ENCODE assay signal across 8 cellular contexts in genomic region chr10:93458821-93459257, GRCh38. TPM values are rescaled to one million over a fixed set of nuclear protein-coding genes. Genes with fewer than 3 reads are reported as not detected.
A peak's percentile ranks its signal among the peaks of the same experiment; 100 is the strongest.
DNase-seq lines count a peak whose midpoint lies in the region; ATAC-seq and TF ChIP-seq lines count a peak whose summit lies in the region.

No MANE protein-coding gene starts in this region.

- peaks cover 4 to 36% of the 10 kb centered on the region in 2 experiments for H3K36me3 ChIP-seq in HCT116 (ENCODE audit: control insufficient read depth in 1 of 2, insufficient read depth in 2 of 2, low read length in 2 of 2)
- H3K36me3 ChIP-seq in right atrium auricular region = peaks cover 5% of the 10 kb centered on the region

- POLR2A ChIA-PET in HCT116 (lab: Charles Lee) (interaction anchor here (1.4 to 2.0 kb wide), 7 partner anchors 9 to 75 kb away, joined by 3 to 13 read pairs (median 7); partner anchors contain the start of gene MYOF), WTC11 (lab: Charles Lee) (no interaction called here)

- H3K4me1 ChIP-seq in HCT116 (ENCODE audit: control insufficient read depth in 1 of 2, insufficient read depth in 2 of 2, low read length in 2 of 2) (peaks cover 83 to 90% of the 10 kb centered on the region in 2 experiments), right atrium auricular region (peaks cover 0 to 30% of the 10 kb centered on the region in 2 donors)

- H3K4me3 Mint-ChIP-seq in WTC11 = no peak overlapping the region

- H3K36me3 Mint-ChIP-seq in WTC11 = no peaks in the 10 kb centered on the region

- peak overlapping the region; percentile 61 for H3K9ac ChIP-seq in HCT116 (ENCODE audit: low read length)

- ATAC-seq in HCT116 (peak; percentile 81), WTC11 (peak; percentile 74)

- no TSS peak for BruUV-seq in HCT116 (replicated peaks; lab: Mats Ljungman, UMichigan)

- peak overlapping the region; percentile 97 for H3K27ac ChIP-seq in HCT116 (ENCODE audit: low read depth, low read length)
- peak overlapping the region; percentile 73 to 82 for H3K27ac ChIP-seq in right atrium auricular region
- peak overlapping the region in 20 of 21 experiments; percentile 59 to 94 (median 78) for H3K27ac ChIP-seq in skin epidermis

- intact Hi-C loops in HCT116 (cut with micrococcal nuclease) = no loop called here

- H3K9me3 ChIP-seq in HCT116 (ENCODE audit: control insufficient read depth in 1 of 2, insufficient read depth in 1 of 2, low read depth in 1 of 2, low read length in 2 of 2) (no peaks in the 10 kb centered on the region), right atrium auricular region (no peaks in the 10 kb centered on the region)

- DNase-seq in HCT116 (ENCODE audit: low read depth, low spot score) (peak; percentile 97), WTC11 (ENCODE audit: low spot score) (no peak), right atrium auricular region (ENCODE audit: low spot score) (peak; percentile 92), DMS114 treated with DMSO at 0.1 percent for 48 hours (lab: John Stamatoyannopoulos, UW; ENCODE audit: unreplicated experiment) (no peak), cortex of kidney (lab: John Stamatoyannopoulos, UW) (no peak), NCI-H524 (lab: John Stamatoyannopoulos, UW) (no peak)
- no peak for DNase-seq in activated CD4-positive, CD25-positive, alpha-beta regulatory T cell treated with anti-CD3 and anti-CD28 coated beads, Interleukin-2, amount 50 U/mL, for 72 hours

- RAD21 ChIA-PET in HCT116 (lab: Charles Lee; ENCODE audit: low non-redundant PET in 1 of 2, low total read pairs in 2 of 2, uncharacterized antibody in 2 of 2, unreplicated experiment in 2 of 2) = interaction anchor here (0.8 to 0.9 kb wide), 2 partner anchors 23 kb away, joined by 4 to 5 read pairs; partner anchors contain the start of gene MYOF (in 2 of the 2)

- TF ChIP-seq POLR2A in HCT116 (IDR thresholded peaks at IDR 0.05; ENCODE audit: borderline replicate concordance, extremely low read depth, insufficient read depth, insufficient read length) = no peak

- no peaks in the 10 kb centered on the region for H3K9me2 ChIP-seq in HCT116 (ENCODE audit: insufficient read depth)

- CTCF ChIA-PET in HCT116 (lab: Charles Lee) = interaction anchor here (1.1 to 1.6 kb wide), 3 partner anchors 17 to 32 kb away, joined by 3 to 5 read pairs (median 4); partner anchors contain the start of gene MYOF
- CTCF ChIA-PET in WTC11 (lab: Charles Lee) = interaction anchor here (0.5 to 2.0 kb wide), 3 partner anchors 23 to 53 kb away, joined by 3 to 12 read pairs (median 3); partner anchors contain the start of gene MYOF

- H3K79me2 ChIP-seq in HCT116 (ENCODE audit: insufficient read depth, low read length) = peaks cover 98% of the 10 kb centered on the region

- no peaks in the 10 kb centered on the region for H4K20me1 ChIP-seq in HCT116 (ENCODE audit: insufficient read depth)

- TF ChIP-seq CTCF in HCT116 (IDR thresholded peaks at IDR 0.05 in 2 of 3, conservative IDR thresholded peaks at IDR 0.05 in 1 of 3; ENCODE audit: borderline replicate concordance in 1 of 3, insufficient read depth in 1 of 3, low read depth in 2 of 3, low read length in 2 of 3) = no peak
- no peak for TF ChIP-seq CTCF in WTC11 (IDR thresholded peaks at IDR 0.05)
- TF ChIP-seq CTCF in right atrium auricular region (IDR thresholded peaks at IDR 0.05) = no peak

- no peak overlapping the region for H2AFZ ChIP-seq in HCT116 (ENCODE audit: low read depth, low read length, poor library complexity, severe bottlenecking)

- no peak for TF ChIP-seq RAD21 in HCT116 (IDR thresholded peaks at IDR 0.05; ENCODE audit: low read depth)

- H3K4me2 ChIP-seq in HCT116 (ENCODE audit: low read length) = peak overlapping the region; percentile 64

- no peak overlapping the region; the same call in 1 of the 2 replicates for H3K27ac Mint-ChIP-seq in WTC11

- H3K27me3 Mint-ChIP-seq in WTC11 (ENCODE audit: low read depth) = no peaks in the 10 kb centered on the region

- H3K9me3 Mint-ChIP-seq in WTC11 = peaks cover 6% of the 10 kb centered on the region; the same call in 1 of the 2 replicates

- peaks cover 12% of the 10 kb centered on the region for H3K4me1 Mint-ChIP-seq in WTC11

- H3K4me3 ChIP-seq in HCT116 (replicated peaks in 1 of 2; ENCODE audit: low read depth in 1 of 2, low read length in 2 of 2) = peak overlapping the region; percentile 18 to 32
- H3K4me3 ChIP-seq in right atrium auricular region = no peak overlapping the region
- H3K4me3 ChIP-seq in skin epidermis = no peak overlapping the region

- no peaks in the 10 kb centered on the region for H3K27me3 ChIP-seq in HCT116 (ENCODE audit: insufficient read depth, low read length)
- no peaks in the 10 kb centered on the region for H3K27me3 ChIP-seq in right atrium auricular region

TF ChIP-seq in HCT116, 20 proteins besides CTCF, POLR2A, EP300 and RAD21 (continues in another document):
- no peak for TF ChIP-seq ZNF274 (IDR thresholded peaks at IDR 0.05; ENCODE audit: low read depth, low read length)
- TF ChIP-seq ELF1 (IDR thresholded peaks at IDR 0.05; ENCODE audit: borderline replicate concordance, low read depth) = no peak
- TF ChIP-seq CEBPB (IDR thresholded peaks at IDR 0.05; ENCODE audit: low read depth) = no peak
- TF ChIP-seq TCF7L2 (IDR thresholded peaks at IDR 0.05; ENCODE audit: borderline replicate concordance, extremely low read depth, insufficient read depth, insufficient read length) = peak; percentile 48
- no peak for TF ChIP-seq ZFX (IDR thresholded peaks at IDR 0.05)
- TF ChIP-seq EZH2phosphoT487 (IDR thresholded peaks at IDR 0.05; ENCODE audit: borderline replicate concordance) = no peak
- TF ChIP-seq POLR2AphosphoS5 (IDR thresholded peaks at IDR 0.05; ENCODE audit: low read depth, low read length) = peak; percentile 70
- TF ChIP-seq SIN3A (IDR thresholded peaks at IDR 0.05; ENCODE audit: low read depth) = no peak
- no peak for TF ChIP-seq CBX3 (IDR thresholded peaks at IDR 0.05; ENCODE audit: low read depth)
- TF ChIP-seq, protein P1, sequence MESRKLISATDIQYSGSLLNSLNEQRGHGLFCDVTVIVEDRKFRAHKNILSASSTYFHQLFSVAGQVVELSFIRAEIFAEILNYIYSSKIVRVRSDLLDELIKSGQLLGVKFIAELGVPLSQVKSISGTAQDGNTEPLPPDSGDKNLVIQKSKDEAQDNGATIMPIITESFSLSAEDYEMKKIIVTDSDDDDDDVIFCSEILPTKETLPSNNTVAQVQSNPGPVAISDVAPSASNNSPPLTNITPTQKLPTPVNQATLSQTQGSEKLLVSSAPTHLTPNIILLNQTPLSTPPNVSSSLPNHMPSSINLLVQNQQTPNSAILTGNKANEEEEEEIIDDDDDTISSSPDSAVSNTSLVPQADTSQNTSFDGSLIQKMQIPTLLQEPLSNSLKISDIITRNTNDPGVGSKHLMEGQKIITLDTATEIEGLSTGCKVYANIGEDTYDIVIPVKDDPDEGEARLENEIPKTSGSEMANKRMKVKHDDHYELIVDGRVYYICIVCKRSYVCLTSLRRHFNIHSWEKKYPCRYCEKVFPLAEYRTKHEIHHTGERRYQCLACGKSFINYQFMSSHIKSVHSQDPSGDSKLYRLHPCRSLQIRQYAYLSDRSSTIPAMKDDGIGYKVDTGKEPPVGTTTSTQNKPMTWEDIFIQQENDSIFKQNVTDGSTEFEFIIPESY (IDR thresholded peaks at IDR 0.05; ENCODE audit: extremely low read depth, insufficient replicate concordance, low read length) = no peak
- TF ChIP-seq YY1 (IDR thresholded peaks at IDR 0.05; ENCODE audit: extremely low read depth, insufficient replicate concordance, low read depth, low read length) = peak; percentile 81
- no peak for TF ChIP-seq SRF (IDR thresholded peaks at IDR 0.05; ENCODE audit: low read depth)

TF ChIP-seq in WTC11, 78 proteins besides CTCF, POLR2A, EP300 and RAD21:
- TF ChIP-seq E2F5 (CRISPR knock-in tag; IDR thresholded peaks at IDR 0.05) (no peak), ZNF317 (CRISPR knock-in tag; IDR thresholded peaks at IDR 0.05; ENCODE audit: borderline replicate concordance, low read depth) (no peak), TP53 (CRISPR knock-in tag; IDR thresholded peaks at IDR 0.05) (no peak), ZNF138 (CRISPR knock-in tag; conservative IDR thresholded peaks at IDR 0.05) (no peak), ZNF396 (CRISPR knock-in tag; IDR thresholded peaks at IDR 0.05; ENCODE audit: borderline replicate concordance) (no peak), SOX15 (CRISPR knock-in tag; IDR thresholded peaks at IDR 0.05) (no peak), ZNF232 (CRISPR knock-in tag; IDR thresholded peaks at IDR 0.05) (no peak), MAX (CRISPR knock-in tag; IDR thresholded peaks at IDR 0.05) (no peak)
- TF ChIP-seq, protein P2, sequence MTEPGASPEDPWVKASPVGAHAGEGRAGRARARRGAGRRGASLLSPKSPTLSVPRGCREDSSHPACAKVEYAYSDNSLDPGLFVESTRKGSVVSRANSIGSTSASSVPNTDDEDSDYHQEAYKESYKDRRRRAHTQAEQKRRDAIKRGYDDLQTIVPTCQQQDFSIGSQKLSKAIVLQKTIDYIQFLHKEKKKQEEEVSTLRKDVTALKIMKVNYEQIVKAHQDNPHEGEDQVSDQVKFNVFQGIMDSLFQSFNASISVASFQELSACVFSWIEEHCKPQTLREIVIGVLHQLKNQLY (CRISPR knock-in tag; IDR thresholded peaks at IDR 0.05) = no peak

RNA-seq across cellular contexts. Expression of gene MYOF, which starts 23.3 kb away (rescaled TPM):
- 250 TPM for total RNA-seq in HCT116 (2021; ENCODE audit: unreplicated experiment)
- polyA plus RNA-seq in HCT116 (2012) = 119 and 134 TPM in 2 replicates
- total RNA-seq in WTC11 (2021) = 1.4 to 2.2 TPM (median 1.8 TPM) in 3 replicates
- total RNA-seq in right atrium auricular region = 10 to 100 TPM; 13.4 to 14.1 TPM

RNA-seq across cellular contexts. Expression of gene CEP55, which starts 37.6 kb away (rescaled TPM):
- total RNA-seq in HCT116 (2021; ENCODE audit: unreplicated experiment) (63.7 TPM), WTC11 (2021) (15.7 to 17.3 TPM (median 15.8 TPM) in 3 replicates), right atrium auricular region (1 to 10 TPM in 1 of 2 donors, under 1 TPM in 1; 0.24 to 1.8 TPM)
- 24.8 and 38.0 TPM in 2 replicates for polyA plus RNA-seq in HCT116 (2012)

Comparison
In these comparisons a context has a peak if more than half of its experiments do, and no peak if none do; other contexts are left out.
1. DNase-seq: peak in HCT116 (single experiment) and right atrium auricular region (single experiment); none in WTC11 (single experiment), DMS114 treated with DMSO at 0.1 percent for 48 hours (single experiment), cortex of kidney (single experiment), NCI-H524 (0 of 2) and activated CD4-positive, CD25-positive, alpha-beta regulatory T cell treated with anti-CD3 and anti-CD28 coated beads, Interleukin-2, amount 50 U/mL, for 72 hours (single experiment).
2. H3K4me3 ChIP-seq: peak in HCT116 (2 of 2); none in right atrium auricular region (0 of 2) and skin epidermis (0 of 7).
3. RNA of gene MYOF, which starts 23.3 kb away (total RNA-seq): 250 TPM in HCT116 (single experiment); 13.4 to 14.1 TPM in right atrium auricular region and 1.4 to 2.2 TPM in WTC11; every median in the first group is over 10 times any median in the second.
4. Peak in every context shown above with its lines, with median percentiles within 50 percentile points of each other: H3K27ac ChIP-seq.